In the genomic region with DNA sequence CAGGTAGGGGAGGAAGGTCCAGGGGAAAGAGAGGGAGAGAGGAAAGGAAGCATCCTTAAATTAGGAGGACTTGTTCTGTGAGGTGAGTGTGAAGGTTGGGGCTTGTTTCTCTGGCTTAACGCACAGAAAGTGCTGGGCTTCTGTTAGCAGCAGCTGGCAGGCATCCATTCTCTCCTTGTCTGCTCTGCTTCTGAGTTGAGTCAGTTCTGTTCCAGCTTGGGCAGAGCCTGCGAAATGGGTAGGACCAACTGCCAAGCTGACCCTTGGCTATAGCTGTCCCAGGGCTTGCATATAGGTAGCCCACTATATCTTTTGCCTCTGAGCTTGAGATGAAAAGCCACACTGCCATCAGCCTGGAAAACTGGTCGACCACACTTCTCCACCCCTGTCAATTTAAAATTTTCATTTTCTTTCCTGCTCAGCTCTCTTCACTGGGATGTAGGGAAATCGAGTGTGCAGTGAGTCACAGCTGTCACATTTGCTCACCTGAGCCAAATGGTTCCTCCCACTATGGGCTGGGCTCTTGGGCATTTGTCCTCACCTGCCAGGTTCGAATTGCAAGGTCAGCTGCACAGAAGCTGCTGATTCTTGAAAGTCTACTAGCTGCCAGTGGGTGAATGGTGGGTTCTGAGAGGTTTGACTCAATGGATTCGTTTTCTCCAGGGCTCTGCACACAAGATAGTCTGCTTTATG, we compare ENCODE assay signal across 19 cellular contexts.
A peak's percentile ranks its signal among the peaks of the same experiment; 100 is the strongest.
DNase-seq lines count a peak whose midpoint lies in the region; ATAC-seq and TF ChIP-seq lines count a peak whose summit lies in the region.
"Had no signal": no experiment of that assay in that cellular context is flagged by ENCODE, and none has a peak within 500 bp of the region (broad histone marks: within the 10 kb centered on the region; RNA-seq: fewer than 3 reads in every experiment).

No MANE protein-coding gene starts in this region.

- H3K27me3 Mint-ChIP-seq in immature natural killer cell (ENCODE audit: low read depth in 3 of 3), result peaks cover 4 to 14% (median 10%) of the 10 kb centered on the region in 3 donors
- no peaks in the 10 kb centered on the region for H3K27me3 Mint-ChIP-seq in activated CD4-positive, alpha-beta T cell treated with anti-CD3 and anti-CD28 coated beads, Interleukin-2, amount 10 ng/mL, durations not matched to agents 24 days and 14 days

- intact Hi-C loops in body of pancreas (cut with DNase I), result no loop called here
- intact Hi-C loops in left colon (cut with DNase I, micrococcal nuclease), result no loop called here
- intact Hi-C loops in activated CD4-positive, alpha-beta T cell treated with anti-CD3 and anti-CD28 coated beads, Interleukin-2, amount 10 ng/mL, durations not matched to agents 24 days and 14 days (cut with micrococcal nuclease), result no loop called here

- H3K4me1 ChIP-seq in body of pancreas, result no peaks in the 10 kb centered on the region
- H3K4me1 ChIP-seq: Caco-2, heart right ventricle had no signal

- H3K9me3 Mint-ChIP-seq in immature natural killer cell, result peaks cover 0 to 6% (median 0%) of the 10 kb centered on the region in 6 donors
- H3K9me3 Mint-ChIP-seq in activated CD4-positive, alpha-beta T cell treated with anti-CD3 and anti-CD28 coated beads, Interleukin-2, amount 10 ng/mL, durations not matched to agents 24 days and 14 days, result no peaks in the 10 kb centered on the region
- H3K9me3 Mint-ChIP-seq: activated naive CD4-positive, alpha-beta T cell treated with anti-CD3 and anti-CD28 coated beads, Interleukin-2, amount 50 U/mL, for 72 hours had no signal

- DNase-seq in DMS153 treated with DMSO at 0.1 percent for 48 hours (lab: John Stamatoyannopoulos, UW; ENCODE audit: unreplicated experiment) (peak; percentile 52), NCI-H146 (lab: John Stamatoyannopoulos, UW) (peak; percentile 51), body of pancreas (peak; percentile 31 to 61 (median 54)), left colon (peak in 1 of 2 donors; percentile 28), NCI-H446 treated with DMSO at 0.1 percent for 48 hours (lab: John Stamatoyannopoulos, UW) (no peak), immature natural killer cell (no peak)
- no peak for DNase-seq in activated CD4-positive, alpha-beta T cell treated with anti-CD3 and anti-CD28 coated beads, Interleukin-2, amount 10 ng/mL, durations not matched to agents 24 days and 14 days
- DNase-seq: activated CD4-positive, alpha-beta T cell treated with anti-CD3 and anti-CD28 coated beads, Interleukin-2, amount 50 U/mL, for 1 hour; activated T-cell treated with anti-CD3 and anti-CD28 coated beads, Interleukin-2, amount 50 U/mL, for 1 hour; Caco-2; dermis blood vessel endothelial cell; heart right ventricle; KBM-7; left ventricle myocardium superior; naive B cell; NCI-H1694 had no signal

- ATAC-seq in body of pancreas, result peak; percentile 66
- peak; percentile 43 for ATAC-seq in left colon
- no peak for ATAC-seq in HG02623 (IDR thresholded peaks at IDR 0.05; ENCODE audit: unreplicated experiment)
- ATAC-seq: activated naive CD4-positive, alpha-beta T cell treated with anti-CD3 and anti-CD28 coated beads, Interleukin-2, amount 50 U/mL, for 72 hours; heart right ventricle; left ventricle myocardium superior had no signal

- 33 to 38% methylated on average over 5 to 6 of the region's 6 CpGs for WGBS in body of pancreas, 2 donors

- H3K4me1 Mint-ChIP-seq in immature natural killer cell, result peaks cover 24 to 28% of the 10 kb centered on the region in 2 donors
- H3K4me1 Mint-ChIP-seq in activated CD4-positive, alpha-beta T cell treated with anti-CD3 and anti-CD28 coated beads, Interleukin-2, amount 10 ng/mL, durations not matched to agents 24 days and 14 days, result peaks cover 12% of the 10 kb centered on the region
- H3K4me1 Mint-ChIP-seq: brain had no signal

- no peak overlapping the region for H3K4me3 ChIP-seq in body of pancreas
- H3K4me3 ChIP-seq: heart right ventricle had no signal

- H3K27me3 ChIP-seq in body of pancreas, result no peaks in the 10 kb centered on the region

- no peaks in the 10 kb centered on the region for H3K36me3 ChIP-seq in body of pancreas (replicated peaks in 1 of 2; ENCODE audit: insufficient read depth in 1 of 2, low read depth in 2 of 2)
- H3K36me3 ChIP-seq: heart right ventricle had no signal

- H3K9me3 ChIP-seq in body of pancreas, result no peaks in the 10 kb centered on the region
- H3K9me3 ChIP-seq: Caco-2 had no signal

- H3K27ac Mint-ChIP-seq in immature natural killer cell, result no peak overlapping the region
- H3K27ac Mint-ChIP-seq in activated CD4-positive, alpha-beta T cell treated with anti-CD3 and anti-CD28 coated beads, Interleukin-2, amount 10 ng/mL, durations not matched to agents 24 days and 14 days, result no peak overlapping the region

- TF ChIP-seq CTCF in body of pancreas (IDR thresholded peaks at IDR 0.05), result no peak

- peaks cover 0 to 3% (median 0%) of the 10 kb centered on the region in 3 donors for H3K36me3 Mint-ChIP-seq in immature natural killer cell
- no peaks in the 10 kb centered on the region for H3K36me3 Mint-ChIP-seq in activated CD4-positive, alpha-beta T cell treated with anti-CD3 and anti-CD28 coated beads, Interleukin-2, amount 10 ng/mL, durations not matched to agents 24 days and 14 days (ENCODE audit: low read depth)
- H3K36me3 Mint-ChIP-seq: brain had no signal

- no peak for TF ChIP-seq POLR2A in body of pancreas (IDR thresholded peaks at IDR 0.05)

- no peak overlapping the region for H3K27ac ChIP-seq in body of pancreas
- H3K27ac ChIP-seq: heart right ventricle had no signal

- H3K4me3 Mint-ChIP-seq in immature natural killer cell, result no peak overlapping the region
- no peak overlapping the region for H3K4me3 Mint-ChIP-seq in activated CD4-positive, alpha-beta T cell treated with anti-CD3 and anti-CD28 coated beads, Interleukin-2, amount 10 ng/mL, durations not matched to agents 24 days and 14 days
- H3K4me3 Mint-ChIP-seq: brain had no signal

Comparison
In these comparisons a context has a peak if more than half of its experiments do, and no peak if none do; other contexts are left out.
1. DNase-seq: peak in DMS153 treated with DMSO at 0.1 percent for 48 hours (single experiment), NCI-H146 (single experiment) and body of pancreas (4 of 4); none in NCI-H446 treated with DMSO at 0.1 percent for 48 hours (single experiment), immature natural killer cell (0 of 3) and activated CD4-positive, alpha-beta T cell treated with anti-CD3 and anti-CD28 coated beads, Interleukin-2, amount 10 ng/mL, durations not matched to agents 24 days and 14 days (single experiment).